In the genomic region with DNA sequence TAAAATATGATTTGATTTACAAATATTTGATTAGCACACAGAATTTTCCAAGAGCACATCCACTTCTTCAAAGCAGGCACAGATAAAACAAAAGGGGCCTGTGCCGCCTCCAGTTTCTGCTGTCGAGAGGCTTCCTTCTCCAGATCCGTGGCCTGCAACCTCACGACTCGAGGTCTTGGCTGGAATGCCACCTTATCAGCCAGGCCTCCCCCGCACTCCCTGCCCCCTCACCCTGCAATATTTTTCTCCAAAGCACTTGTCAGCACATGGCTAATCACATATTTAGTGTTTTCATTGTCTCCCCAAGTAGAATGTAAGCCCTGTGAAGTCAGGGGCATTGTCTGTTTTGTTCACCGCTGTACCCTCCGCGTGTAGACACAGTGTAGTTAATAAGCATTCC, we compare ENCODE assay signal across 19 cellular contexts.
"Had no signal": no experiment of that assay in that cellular context is flagged by ENCODE, and none has a peak within 500 bp of the region (broad histone marks: within the 10 kb centered on the region; RNA-seq: fewer than 3 reads in every experiment).

No MANE protein-coding gene starts in this region.

- H3K27ac Mint-ChIP-seq: naive thymus-derived CD8-positive, alpha-beta T cell had no signal

- H3K9me3 Mint-ChIP-seq: naive thymus-derived CD8-positive, alpha-beta T cell had no signal

- H3K9me3 ChIP-seq: colonic mucosa, esophagus squamous epithelium, mucosa of descending colon, right atrium auricular region, sigmoid colon, stomach had no signal

- H3K4me1 ChIP-seq: right atrium auricular region had no signal

- H3K27ac ChIP-seq: colonic mucosa, esophagus squamous epithelium, right atrium auricular region, sigmoid colon, skin epidermis had no signal

- H3K27me3 ChIP-seq: colonic mucosa, esophagus squamous epithelium, right atrium auricular region, sigmoid colon, stomach had no signal

- H3K36me3 ChIP-seq: colonic mucosa, right atrium auricular region had no signal

- H3K4me3 ChIP-seq: colonic mucosa, esophagus squamous epithelium, mucosa of descending colon, right atrium auricular region, sigmoid colon, skin epidermis, stomach had no signal

- ATAC-seq: naive thymus-derived CD8-positive, alpha-beta T cell had no signal

- H3K4me3 Mint-ChIP-seq: naive thymus-derived CD8-positive, alpha-beta T cell; neural crest cell had no signal

- DNase-seq: colonic mucosa; dermis blood vessel endothelial cell; esophagus squamous epithelium; foreskin melanocyte; head of caudate nucleus; hippocampal formation; left colon; mammary epithelial cell; mucosa of descending colon; naive thymus-derived CD8-positive, alpha-beta T cell; sigmoid colon; stimulated activated CD4-positive, alpha-beta T cell treated with anti-CD3 and anti-CD28 coated beads, Interleukin-12 subunit alpha, Interleukin-12 subunit beta, amount 100 ng/mL, for 4 hours; stimulated activated naive CD4-positive, alpha-beta T cell; stomach; substantia nigra; trophoblast cell had no signal

- H3K27me3 Mint-ChIP-seq: naive thymus-derived CD8-positive, alpha-beta T cell had no signal
